In genomic region chr1:24481098-24481497, GRCh38 we compare ENCODE assay signal across 8 cellular contexts. TPM values are rescaled to one million over a fixed set of nuclear protein-coding genes. Genes with fewer than 3 reads are reported as not detected.
DNase-seq lines count a peak whose midpoint lies in the region; ATAC-seq and TF ChIP-seq lines count a peak whose summit lies in the region.

No MANE protein-coding gene starts in this region.

- 34% methylated on average over 2 of the region's 2 CpGs for WGBS in right lobe of liver (ENCODE audit: insufficient coverage, low coverage, low lambda C conversion rate, missing lambda C conversion rate)

- no peaks in the 10 kb centered on the region for H3K4me1 ChIP-seq in right lobe of liver

- DNase-seq in CD1c-positive myeloid dendritic cell (ENCODE audit: extremely low spot score) (peak; percentile 89), right lobe of liver (no peak), G401 (ENCODE audit: low spot score) (no peak), NCI-H345 treated with DMSO at 0.1 percent for 48 hours (lab: John Stamatoyannopoulos, UW; ENCODE audit: unreplicated experiment) (no peak), osteocyte (ENCODE audit: extremely low spot score, unreplicated experiment) (no peak)
- DNase-seq in activated CD4-positive, alpha-beta T cell treated with anti-CD3 and anti-CD28 coated beads, Interleukin-2, amount 50 U/mL, for 1 hour: peak; percentile 46

- no peaks in the 10 kb centered on the region for H3K36me3 Mint-ChIP-seq in osteocyte (ENCODE audit: unreplicated experiment)

- in situ Hi-C loops in G401 (cut with HindIII; ENCODE audit: low sequenced_read_pairs): no loop called here

- no peaks in the 10 kb centered on the region for H3K9me3 Mint-ChIP-seq in osteocyte (ENCODE audit: unreplicated experiment)

- H3K27me3 ChIP-seq in right lobe of liver: no peaks in the 10 kb centered on the region

- H3K4me3 ChIP-seq in right lobe of liver: no peak overlapping the region

- no peaks in the 10 kb centered on the region for H3K9me3 ChIP-seq in right lobe of liver

- no peak for TF ChIP-seq POLR2A in right lobe of liver (IDR thresholded peaks at IDR 0.05)

- no peak overlapping the region for H3K4me3 Mint-ChIP-seq in osteocyte (ENCODE audit: unreplicated experiment)

- H3K27me3 Mint-ChIP-seq in osteocyte (ENCODE audit: unreplicated experiment): no peaks in the 10 kb centered on the region

- H3K4me1 Mint-ChIP-seq in osteocyte (ENCODE audit: unreplicated experiment): peaks cover 2% of the 10 kb centered on the region

- no peak overlapping the region for H3K27ac ChIP-seq in right lobe of liver

- no peaks in the 10 kb centered on the region for H3K36me3 ChIP-seq in right lobe of liver

- peak; percentile 61 for ATAC-seq in HG03108 (IDR thresholded peaks at IDR 0.05; ENCODE audit: unreplicated experiment)
- peak; percentile 59 to 89 (median 77) for ATAC-seq in right lobe of liver
- no peak for ATAC-seq in HG02642 (IDR thresholded peaks at IDR 0.05; ENCODE audit: poor library complexity, unreplicated experiment)

- intact Hi-C loops in right lobe of liver (cut with DNase I): no loop called here

- TF ChIP-seq CTCF in right lobe of liver (IDR thresholded peaks at IDR 0.05) (no peak), osteocyte (IDR thresholded peaks at IDR 0.05) (no peak)

- H3K27ac Mint-ChIP-seq in osteocyte (ENCODE audit: unreplicated experiment): no peak overlapping the region

RNA-seq across cellular contexts. Expression of gene RCAN3, which starts 21.5 kb away (rescaled TPM):
- 1 to 10 TPM; 1.2 to 3.1 (median 2.1) TPM for total RNA-seq in right lobe of liver
- 7.6 and 16.7 TPM in 2 replicates for total RNA-seq in G401 (2014; rRNA removed; shearing (Covaris generic))
- 9.8 and 10.3 TPM in 2 replicates for total RNA-seq in osteocyte

Comparison
In these comparisons a context has a peak if more than half of its experiments do, and no peak if none do; other contexts are left out.
1. DNase-seq: peak in CD1c-positive myeloid dendritic cell (single experiment) and activated CD4-positive, alpha-beta T cell treated with anti-CD3 and anti-CD28 coated beads, Interleukin-2, amount 50 U/mL, for 1 hour (single experiment); none in right lobe of liver (0 of 3), G401 (single experiment), NCI-H345 treated with DMSO at 0.1 percent for 48 hours (single experiment) and osteocyte (single experiment).